Comparison of ENCODE assay signal across 8 cellular contexts in the genomic region with DNA sequence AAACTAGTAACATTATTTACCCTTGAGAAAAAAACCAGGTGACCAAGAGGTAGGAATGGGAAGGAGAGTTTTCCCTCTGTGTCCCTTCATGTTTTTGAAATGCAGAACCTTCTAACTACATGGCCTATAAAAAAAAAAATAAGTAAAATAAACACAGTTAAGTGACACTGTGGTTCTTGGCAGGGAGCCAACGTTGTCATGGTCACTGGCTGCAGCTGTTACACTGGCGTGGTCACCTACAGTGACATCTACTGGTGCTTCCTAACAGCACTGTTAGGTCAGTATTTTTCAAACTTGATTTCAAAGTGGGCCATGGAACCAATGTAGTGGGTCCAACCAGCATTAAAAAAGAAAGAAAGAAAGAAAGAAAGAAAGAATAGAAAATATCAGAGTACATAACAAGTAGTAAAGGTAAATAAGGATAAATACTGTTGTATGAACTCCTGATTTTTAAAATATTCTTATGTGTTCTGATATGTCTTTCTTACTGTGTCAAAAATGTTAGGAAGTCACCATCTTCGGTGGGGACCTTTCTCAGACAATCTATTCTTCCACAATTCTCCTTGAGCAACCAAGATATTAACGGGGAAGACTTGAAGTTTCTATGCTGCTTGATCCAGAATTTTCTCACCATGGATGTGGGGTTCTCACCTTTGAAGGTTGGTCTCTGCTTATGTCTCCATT. TPM values are rescaled to one million over a fixed set of nuclear protein-coding genes. Genes with fewer than 3 reads are reported as not detected.
DNase-seq lines count a peak whose midpoint lies in the region; ATAC-seq and TF ChIP-seq lines count a peak whose summit lies in the region.

No MANE protein-coding gene starts in this region.

- peak; percentile 85 for DNase-seq in DMS79 treated with DMSO at 0.1 percent for 48 hours (lab: John Stamatoyannopoulos, UW)
- peak; percentile 94 for DNase-seq in IMR-90
- peak; percentile 85 for DNase-seq in activated CD8-positive, alpha-beta memory T cell treated with anti-CD3 and anti-CD28 coated beads, Interleukin-2, amount 50 U/mL, for 48 hours
- peak; percentile 41 for DNase-seq in epithelial cell of proximal tubule (ENCODE audit: low read depth)
- DNase-seq in naive B cell: peak; percentile 74
- DNase-seq in stimulated activated CD8-positive, alpha-beta memory T cell treated with anti-CD3 and anti-CD28 coated beads, Interleukin-7, amount 100 ng/mL, for 4 hours (ENCODE audit: low read depth in 2 of 2): peak; percentile 60 to 64

- BruUV-seq in IMR-90 (replicated peaks; lab: Mats Ljungman, UMichigan): no TSS peak

- H2BK20ac ChIP-seq in IMR-90 (ENCODE audit: low read depth, low read length): no peak overlapping the region

- H3K18ac ChIP-seq in IMR-90 (ENCODE audit: low read depth, low read length): no peak overlapping the region

- H4K20me1 ChIP-seq in IMR-90 (ENCODE audit: insufficient read depth, low read length): no peaks in the 10 kb centered on the region
- H4K20me1 ChIP-seq in OCI-LY1 (ENCODE audit: insufficient read depth, low read length): no peaks in the 10 kb centered on the region

- no peak overlapping the region for H3K56ac ChIP-seq in IMR-90 (ENCODE audit: extremely low read depth, insufficient read depth, low read length)

- H2AK5ac ChIP-seq in IMR-90 (ENCODE audit: low read depth, low read length): peak overlapping the region; percentile 10; the same call in 1 of the 2 replicates

- CTCF ChIA-PET in IMR-90 (lab: Yijun Ruan, JAX): interaction anchor here (0.6 kb wide), 2 partner anchors 13 to 629 kb away, joined by 3 read pairs; no protein-coding TSS in a partner anchor

- H2AFZ ChIP-seq in IMR-90 (replicated peaks; ENCODE audit: low read length, poor library complexity): no peak overlapping the region
- H2AFZ ChIP-seq in OCI-LY1 (ENCODE audit: low read length): no peak overlapping the region; the same call in 1 of the 2 replicates

- peaks cover 3% of the 10 kb centered on the region for H3K27me3 ChIP-seq in IMR-90 (ENCODE audit: control insufficient read depth, insufficient read depth, low read length)
- H3K27me3 ChIP-seq in OCI-LY1 (ENCODE audit: insufficient read depth, low read length): no peaks in the 10 kb centered on the region

- H3K79me2 ChIP-seq in OCI-LY1 (ENCODE audit: insufficient read depth, low read length): no peaks in the 10 kb centered on the region

- H3K4me1 ChIP-seq in IMR-90 (ENCODE audit: control insufficient read depth, insufficient read depth, low read length) (no peaks in the 10 kb centered on the region; the same call in 1 of the 2 replicates), OCI-LY1 (ENCODE audit: insufficient read depth, low read length, severe bottlenecking) (peaks cover 15% of the 10 kb centered on the region)

- H3K9me2 ChIP-seq in OCI-LY1 (ENCODE audit: low read depth, low read length): no peaks in the 10 kb centered on the region

- no peaks in the 10 kb centered on the region for H3K36me3 Mint-ChIP-seq in naive B cell

- in situ Hi-C loops in IMR-90 (cut with MboI; ENCODE audit: low sequenced_read_pairs): no loop called here

- no peak overlapping the region for H2BK120ac ChIP-seq in IMR-90 (ENCODE audit: low read depth, low read length)

- no peaks in the 10 kb centered on the region for H3K9me3 ChIP-seq in IMR-90 (ENCODE audit: control insufficient read depth, insufficient read depth, low read length)
- no peaks in the 10 kb centered on the region for H3K9me3 ChIP-seq in OCI-LY1 (ENCODE audit: low read length)

- dilution Hi-C loops in IMR-90 (cut with HindIII; ENCODE audit: low sequenced_read_pairs, unreplicated experiment): no loop called here

- no peaks in the 10 kb centered on the region for H3K9me1 ChIP-seq in IMR-90 (ENCODE audit: insufficient read depth, low read length)

- peak; percentile 90 for ATAC-seq in GM21717 (IDR thresholded peaks at IDR 0.05; ENCODE audit: unreplicated experiment)
- ATAC-seq in IMR-90 (ENCODE audit: low read depth): peak; percentile 89
- peak; percentile 96 to 99 for ATAC-seq in naive B cell (ENCODE audit: low read depth in 2 of 2)

- H3K4me1 Mint-ChIP-seq in naive B cell: peaks cover 7% of the 10 kb centered on the region in 3 donors

- TF ChIP-seq RAD21 in IMR-90 (IDR thresholded peaks at IDR 0.05; ENCODE audit: low read length): peak; percentile 82

- H3K4me3 Mint-ChIP-seq in naive B cell: no peak overlapping the region

- no peaks in the 10 kb centered on the region for H3K27me3 Mint-ChIP-seq in naive B cell

- H4K8ac ChIP-seq in IMR-90 (ENCODE audit: low read depth in 2 of 2, low read length in 2 of 2): no peak overlapping the region

- H3K4ac ChIP-seq in IMR-90 (ENCODE audit: low read depth, low read length): no peak overlapping the region

- H2BK5ac ChIP-seq in IMR-90 (ENCODE audit: low read depth, low read length, poor library complexity, severe bottlenecking): no peak overlapping the region

- no peak overlapping the region for H3K14ac ChIP-seq in IMR-90 (replicated peaks; ENCODE audit: low read depth, low read length)

- H4K5ac ChIP-seq in IMR-90 (ENCODE audit: low read depth, low read length): no peak overlapping the region

- no peak overlapping the region for H4K91ac ChIP-seq in IMR-90 (ENCODE audit: insufficient read depth, low read depth, low read length)

- H3K4me2 ChIP-seq in IMR-90 (ENCODE audit: low read depth, low read length) (no peak overlapping the region), OCI-LY1 (ENCODE audit: low read length) (no peak overlapping the region; the same call in 1 of the 2 replicates)

- H3K36me3 ChIP-seq in IMR-90 (ENCODE audit: control insufficient read depth, insufficient read depth, low read length): no peaks in the 10 kb centered on the region
- no peaks in the 10 kb centered on the region for H3K36me3 ChIP-seq in OCI-LY1 (ENCODE audit: insufficient read depth, low read length)

- H3K4me3 ChIP-seq in IMR-90 (ENCODE audit: insufficient read depth, low read depth, low read length) (no peak overlapping the region), OCI-LY1 (ENCODE audit: low read depth, low read length, poor library complexity, severe bottlenecking) (no peak overlapping the region), epithelial cell of proximal tubule (ENCODE audit: low read depth, low read length) (no peak overlapping the region)

- no CpG with 5 or more reads among the region's 4 CpGs for WGBS in IMR-90 (ENCODE audit: extremely low coverage in 2 of 2, insufficient read length in 1 of 2), 2 experiments

- no peaks in the 10 kb centered on the region for H3K79me1 ChIP-seq in IMR-90 (ENCODE audit: low read depth in 1 of 2, low read length in 2 of 2)

- no peak for TF ChIP-seq POLR2A in IMR-90 (IDR thresholded peaks at IDR 0.05; ENCODE audit: low read depth, low read length)

- peak; percentile 80 for TF ChIP-seq CTCF in IMR-90 (conservative IDR thresholded peaks at IDR 0.05; ENCODE audit: low read depth, low read length)
- peak; percentile 84 for TF ChIP-seq CTCF in OCI-LY1 (IDR thresholded peaks at IDR 0.05; ENCODE audit: low read length)
- TF ChIP-seq CTCF in epithelial cell of proximal tubule (conservative IDR thresholded peaks at IDR 0.05; ENCODE audit: low read depth, low read length): peak; percentile 84

- no peaks in the 10 kb centered on the region for H3F3A ChIP-seq in OCI-LY1 (ENCODE audit: insufficient read depth, low read length)

- no peak overlapping the region for H2AK9ac ChIP-seq in IMR-90 (replicated peaks; ENCODE audit: low read depth, low read length, poor library complexity)

- intact Hi-C loops in IMR-90 (cut with micrococcal nuclease): loop anchor here (5.0 kb wide), 1 partner anchor 722 kb away; a partner anchor contains a TSS

- H3K9ac ChIP-seq in IMR-90 (ENCODE audit: low read depth, low read length) (no peak overlapping the region), OCI-LY1 (ENCODE audit: low read length) (no peak overlapping the region)

- no peak overlapping the region for H3K23ac ChIP-seq in IMR-90 (ENCODE audit: low read depth, low read length)

- peak overlapping the region in 3 of 6 donors; percentile 34 to 90 (median 70) for H3K27ac Mint-ChIP-seq in naive B cell

- H2BK15ac ChIP-seq in IMR-90 (ENCODE audit: low read depth, low read length): no peak overlapping the region

- POLR2A ChIA-PET in IMR-90 (lab: Charles Lee; ENCODE audit: unreplicated experiment): no interaction called here

- peaks cover 0 to 4% (median 0%) of the 10 kb centered on the region in 7 donors for H3K9me3 Mint-ChIP-seq in naive B cell

- H3K27ac ChIP-seq in IMR-90 (ENCODE audit: insufficient read depth, low read length): no peak overlapping the region
- H3K27ac ChIP-seq in OCI-LY1 (ENCODE audit: low read depth, low read length, poor library complexity, severe bottlenecking): no peak overlapping the region

TF ChIP-seq in IMR-90, 13 proteins besides CTCF, POLR2A, EP300 and RAD21:
- no peak for TF ChIP-seq FOS (IDR thresholded peaks at IDR 0.05; ENCODE audit: low read depth, low read length)
- no peak for TF ChIP-seq MAZ (IDR thresholded peaks at IDR 0.05; ENCODE audit: borderline replicate concordance, low read depth, low read length)
- TF ChIP-seq, protein P1, sequence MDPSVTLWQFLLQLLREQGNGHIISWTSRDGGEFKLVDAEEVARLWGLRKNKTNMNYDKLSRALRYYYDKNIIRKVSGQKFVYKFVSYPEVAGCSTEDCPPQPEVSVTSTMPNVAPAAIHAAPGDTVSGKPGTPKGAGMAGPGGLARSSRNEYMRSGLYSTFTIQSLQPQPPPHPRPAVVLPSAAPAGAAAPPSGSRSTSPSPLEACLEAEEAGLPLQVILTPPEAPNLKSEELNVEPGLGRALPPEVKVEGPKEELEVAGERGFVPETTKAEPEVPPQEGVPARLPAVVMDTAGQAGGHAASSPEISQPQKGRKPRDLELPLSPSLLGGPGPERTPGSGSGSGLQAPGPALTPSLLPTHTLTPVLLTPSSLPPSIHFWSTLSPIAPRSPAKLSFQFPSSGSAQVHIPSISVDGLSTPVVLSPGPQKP (IDR thresholded peaks at IDR 0.05; ENCODE audit: borderline replicate concordance, low read depth, low read length): no peak
- TF ChIP-seq BHLHE40 (IDR thresholded peaks at IDR 0.05; ENCODE audit: low read depth, low read length): no peak
- TF ChIP-seq SMC3 (IDR thresholded peaks at IDR 0.05; ENCODE audit: low read depth, low read length): peak; percentile 79
- TF ChIP-seq RCOR1 (IDR thresholded peaks at IDR 0.05; ENCODE audit: insufficient replicate concordance, low read length): no peak
- no peak for TF ChIP-seq CHD1 (IDR thresholded peaks at IDR 0.05; ENCODE audit: low read depth, low read length)
- no peak for TF ChIP-seq CEBPB (IDR thresholded peaks at IDR 0.05; ENCODE audit: low read depth, low read length)

RNA-seq across cellular contexts. Expression of a gene that starts 59.1 kb away (rescaled TPM):
- total RNA-seq in IMR-90 (2012; rRNA removed): 70.6 and 112 TPM in 2 replicates
- 32.8 and 42.3 TPM in 2 replicates for polyA plus RNA-seq in IMR-90 (2012; rRNA removed)
- 7.5 and 9.4 TPM in 2 replicates for polyA plus RNA-seq in IMR-90 (2012; cell fraction: cytosol; rRNA removed)
- 2.6 and 20.3 TPM in 2 replicates for polyA plus RNA-seq in IMR-90 (2012; cell fraction: nucleus; rRNA removed; ENCODE audit: low replicate concordance)
- total RNA-seq in epithelial cell of proximal tubule: 24.7 and 42.3 TPM in 2 replicates
- 10 to 100 TPM; 63.9 to 80.1 (median 66.2) TPM for polyA plus RNA-seq in naive B cell (ENCODE audit: low read depth in 6 of 6)

Comparison
In these comparisons a context has a peak if more than half of its experiments do, and no peak if none do; other contexts are left out.
1. DNase-seq: peak in every context shown above with its lines; median percentile 94 in IMR-90; 85 in DMS79 treated with DMSO at 0.1 percent for 48 hours; 85 in activated CD8-positive, alpha-beta memory T cell treated with anti-CD3 and anti-CD28 coated beads, Interleukin-2, amount 50 U/mL, for 48 hours; 74 in naive B cell; 62 in stimulated activated CD8-positive, alpha-beta memory T cell treated with anti-CD3 and anti-CD28 coated beads, Interleukin-7, amount 100 ng/mL, for 4 hours; 41 in epithelial cell of proximal tubule.